ENCODE assay signal across 19 cellular contexts in genomic region chr9:2618289-2618688, GRCh38. TPM values are rescaled to one million over a fixed set of nuclear protein-coding genes. Genes with fewer than 3 reads are reported as not detected.
A peak's percentile ranks its signal among the peaks of the same experiment; 100 is the strongest.
DNase-seq lines count a peak whose midpoint lies in the region; ATAC-seq, FAIRE-seq and TF ChIP-seq lines count a peak whose summit lies in the region.
"Had no signal": no experiment of that assay in that cellular context is flagged by ENCODE, and none has a peak within 500 bp of the region (broad histone marks: within the 10 kb centered on the region; RNA-seq: fewer than 3 reads in every experiment).

No MANE protein-coding gene starts in this region.

- H3K79me1 ChIP-seq in H1 (ENCODE audit: low read depth, low read length), result peaks cover 3% of the 10 kb centered on the region; the same call in 1 of the 2 replicates

- H4K5ac ChIP-seq in H1 (ENCODE audit: insufficient read length, low read depth, low read length), result no peak overlapping the region

- peaks cover 10% of the 10 kb centered on the region; the same call in 2 of the 3 replicates for H3K4me1 ChIP-seq in A549
- H3K4me1 ChIP-seq in H1 (replicated peaks in 1 of 4; ENCODE audit: control insufficient read depth in 3 of 4, insufficient read depth in 4 of 4, low read length in 3 of 4), result peaks cover 8 to 28% (median 19%) of the 10 kb centered on the region in 4 experiments
- no peaks in the 10 kb centered on the region for H3K4me1 ChIP-seq in ascending aorta
- H3K4me1 ChIP-seq: Caco-2 had no signal

- H3K56ac ChIP-seq in H1 (replicated peaks; ENCODE audit: insufficient read length, low read depth, low read length), result no peak overlapping the region

- H3K9me3 ChIP-seq in A549 (no peaks in the 10 kb centered on the region), H1 (ENCODE audit: insufficient read depth in 2 of 2, low read depth in 1 of 2, low read length in 1 of 2) (no peaks in the 10 kb centered on the region), ascending aorta (no peaks in the 10 kb centered on the region)
- H3K9me3 ChIP-seq: BLaER1, Caco-2 had no signal

- WGBS in A549 (ENCODE audit: missing lambda C conversion rate), result 67% methylated on average over 1 of the region's 1 CpG
- 91% methylated on average over 1 of the region's 1 CpG; no CpG with 5 or more reads in 1 of the 2 experiments for WGBS in H1 (ENCODE audit: extremely low coverage in 1 of 2, insufficient coverage in 1 of 2, insufficient read length in 1 of 2, insufficient replicate concordance in 2 of 2, low coverage in 1 of 2, low lambda C conversion rate in 2 of 2, missing lambda C conversion rate in 1 of 2), 2 experiments

- H3K79me2 ChIP-seq in H1 (ENCODE audit: control insufficient read depth in 1 of 2, insufficient read depth in 2 of 2, low read length in 2 of 2), result peaks cover 0 to 53% of the 10 kb centered on the region in 2 experiments; a peak in 3 of 4 replicates

- no peak overlapping the region for H3K4me2 ChIP-seq in A549
- H3K4me2 ChIP-seq in H1 (ENCODE audit: insufficient read depth in 1 of 2, low read depth in 2 of 2, low read length in 2 of 2), result no peak overlapping the region
- H3K4me2 ChIP-seq: BLaER1 had no signal

- intact Hi-C loops in cardiac septum (cut with DNase I), result no loop called here
- intact Hi-C loops in ascending aorta (cut with DNase I), result no loop called here

- peaks cover 1 to 4% of the 10 kb centered on the region in 2 experiments for H4K20me1 ChIP-seq in H1 (replicated peaks in 1 of 2; ENCODE audit: control insufficient read depth in 1 of 2, insufficient read depth in 2 of 2, low read length in 2 of 2)

- no peak overlapping the region for H3K4ac ChIP-seq in H1 (replicated peaks; ENCODE audit: insufficient read length, low read depth, low read length)

- H2AK5ac ChIP-seq in H1 (ENCODE audit: low read depth, low read length), result no peak overlapping the region

- TF ChIP-seq RAD21 in A549 (conservative IDR thresholded peaks at IDR 0.05 in 1 of 2, IDR thresholded peaks at IDR 0.05 in 1 of 2) (no peak), H1 (IDR thresholded peaks at IDR 0.05 in 1 of 2, conservative IDR thresholded peaks at IDR 0.05 in 1 of 2; ENCODE audit: low read depth in 2 of 2, low read length in 2 of 2) (no peak)

- H3K4me3 ChIP-seq in A549, result no peak overlapping the region
- no peak overlapping the region for H3K4me3 ChIP-seq in H1 (ENCODE audit: extremely low read depth in 1 of 4, insufficient read depth in 2 of 4, low read depth in 3 of 4, low read length in 4 of 4)
- no peak overlapping the region for H3K4me3 ChIP-seq in ascending aorta
- H3K4me3 ChIP-seq: BLaER1 had no signal

- H3K27ac ChIP-seq in A549, result no peak overlapping the region
- H3K27ac ChIP-seq in H1 (ENCODE audit: low read depth, low read length), result no peak overlapping the region
- H3K27ac ChIP-seq in ascending aorta, result no peak overlapping the region
- H3K27ac ChIP-seq: BLaER1, C4-2B had no signal

- TF ChIP-seq CTCF in A549 (IDR thresholded peaks at IDR 0.05) (no peak), H1 (IDR thresholded peaks at IDR 0.05; ENCODE audit: control extremely low read depth in 1 of 3, insufficient read depth in 1 of 3, low read depth in 1 of 3, low read length in 3 of 3) (no peak), ascending aorta (IDR thresholded peaks at IDR 0.05) (no peak)

- ATAC-seq in A549 (no peak), GM18858 (IDR thresholded peaks at IDR 0.05; ENCODE audit: unreplicated experiment) (no peak)
- ATAC-seq: CD8-positive, alpha-beta T cell had no signal

- peak overlapping the region; percentile 91 for H2BK12ac ChIP-seq in H1 (ENCODE audit: low read depth, low read length)

- CTCF ChIA-PET in A549 (lab: Yijun Ruan, JAX) (interaction anchor here (0.6 kb wide), 1 partner anchor 14 kb away, joined by 3 read pairs; no protein-coding TSS in a partner anchor), H1 (lab: Charles Lee; ENCODE audit: partially characterized antibody) (interaction anchor here (1.6 kb wide), 1 partner anchor 437 kb away, joined by 4 read pairs; no protein-coding TSS in a partner anchor)

- no peak overlapping the region for H3K18ac ChIP-seq in H1 (ENCODE audit: extremely low read depth, low read length)

- no peak overlapping the region for H2AFZ ChIP-seq in H1 (ENCODE audit: low read length)

- no peak overlapping the region for H3K23ac ChIP-seq in H1 (ENCODE audit: insufficient read length)

- H3K9ac ChIP-seq in H1 (replicated peaks in 1 of 4; ENCODE audit: extremely low read depth in 1 of 4, low read depth in 3 of 4, low read length in 3 of 4), result no peak overlapping the region
- H3K9ac ChIP-seq: BLaER1 had no signal

- H3K27me3 ChIP-seq in H1 (replicated peaks in 1 of 4; ENCODE audit: control insufficient read depth in 3 of 4, extremely low read depth in 1 of 4, insufficient read depth in 3 of 4, low read length in 3 of 4) (peaks cover 0 to 6% (median 3%) of the 10 kb centered on the region in 4 experiments; a peak in 4 of 7 replicates), ascending aorta (no peaks in the 10 kb centered on the region)
- H3K27me3 ChIP-seq: BLaER1 had no signal

- POLR2A ChIA-PET in A549 (lab: Yijun Ruan, JAX) (no interaction called here), H1 (lab: Charles Lee; ENCODE audit: partially characterized antibody) (interaction anchor here (1.0 to 3.1 kb wide), 3 partner anchors 13 to 141 kb away, joined by 3 to 10 read pairs (median 4); no protein-coding TSS in a partner anchor)

- no peak overlapping the region for H2BK5ac ChIP-seq in H1 (ENCODE audit: low read depth, low read length)

- FAIRE-seq in A549 (lab: Jason Lieb, UNC) (no peak), GM19239 (lab: Jason Lieb, UNC) (peak; percentile 14), H1 (lab: Jason Lieb, UNC) (no peak)
- FAIRE-seq: G401.6, GM12892 had no signal

- no peak overlapping the region for H2BK15ac ChIP-seq in H1 (ENCODE audit: low read length)

- TF ChIP-seq EP300 in A549 (IDR thresholded peaks at IDR 0.05) (no peak), H1 (IDR thresholded peaks at IDR 0.05; ENCODE audit: borderline replicate concordance in 1 of 2, low read depth in 2 of 2, low read length in 2 of 2) (no peak)

- no peak overlapping the region for H4K8ac ChIP-seq in H1 (ENCODE audit: extremely low read depth, insufficient read depth, low read length)

- no peak overlapping the region for H2BK120ac ChIP-seq in H1 (replicated peaks; ENCODE audit: low read depth, low read length)

- no peak for TF ChIP-seq POLR2A in A549 (IDR thresholded peaks at IDR 0.05; ENCODE audit: low read length)
- TF ChIP-seq POLR2A in H1 (IDR thresholded peaks at IDR 0.05; ENCODE audit: control extremely low read depth in 1 of 2, low read depth in 2 of 2, low read length in 2 of 2), result no peak

- H3K36me3 ChIP-seq in H1 (ENCODE audit: control insufficient read depth in 2 of 4, insufficient read depth in 4 of 4, low read length in 3 of 4) (no peaks in the 10 kb centered on the region; a peak in 1 of 8 replicates), ascending aorta (no peaks in the 10 kb centered on the region)
- H3K36me3 ChIP-seq: BLaER1 had no signal

- H4K91ac ChIP-seq in H1 (replicated peaks; ENCODE audit: insufficient read length, low read length), result no peak overlapping the region

- H3K14ac ChIP-seq in H1 (ENCODE audit: insufficient read length), result no peak overlapping the region

- DNase-seq in A549 (ENCODE audit: low read depth in 1 of 2, low spot score in 1 of 2) (no peak), GM19239 (ENCODE audit: insufficient read length, low spot score) (no peak), H1 (ENCODE audit: low read depth in 1 of 2, low spot score in 2 of 2) (no peak), cardiac septum (ENCODE audit: low spot score) (no peak), ascending aorta (ENCODE audit: low spot score in 2 of 2) (no peak)
- DNase-seq: Caco-2; CD4-positive, CD25-positive, alpha-beta regulatory T cell; CD8-positive, alpha-beta T cell; DMS153; DND-41; GOT3; H7; HCEC 1CT had no signal

- H3K23me2 ChIP-seq in H1 (ENCODE audit: low read depth, low read length), result peaks cover 14% of the 10 kb centered on the region; the same call in 1 of the 2 replicates

- H2BK20ac ChIP-seq in H1 (ENCODE audit: low read length), result no peak overlapping the region

TF ChIP-seq in A549, 52 proteins besides CTCF, POLR2A, EP300 and RAD21:
- TF ChIP-seq NPAS2 (CRISPR knock-in tag; IDR thresholded peaks at IDR 0.05; ENCODE audit: borderline replicate concordance) (no peak), MAFK (IDR thresholded peaks at IDR 0.05; ENCODE audit: partially characterized antibody) (peak; percentile 27)

TF ChIP-seq in H1, 55 proteins besides CTCF, POLR2A, EP300 and RAD21:
- no peak for TF ChIP-seq USF2 (IDR thresholded peaks at IDR 0.05; ENCODE audit: low read length)
- TF ChIP-seq HDAC2 (IDR thresholded peaks at IDR 0.05; ENCODE audit: borderline replicate concordance in 1 of 2, low read depth in 2 of 2, low read length in 2 of 2), result no peak

RNA-seq across cellular contexts. Expression of gene VLDLR, which starts 3.3 kb away (rescaled TPM):
- polyA plus RNA-seq in A549 (2011; rRNA removed) (49.0 and 55.9 TPM in 2 replicates), A549 (2017; fragmentation: RNase III; extraction: RNeasy Plus Mini Kit Qiagen cat#74134 plus additional on column Dnase treatment) (27.9 to 29.9 TPM (median 28.6 TPM) in 3 replicates), H1 (2011; rRNA removed) (19.1 and 24.2 TPM in 2 replicates)
- polyA plus RNA-seq in A549 (2012; cell fraction: cytosol; rRNA removed), result 10.7 and 11.5 TPM in 2 replicates
- polyA plus RNA-seq in A549 (2012; cell fraction: nucleus; rRNA removed), result 18.0 and 18.5 TPM in 2 replicates
- polyA minus RNA-seq in A549 (2011; rRNA and poly(A)+ RNA removed), result 47.1 and 50.0 TPM in 2 replicates
- 43.6 and 49.1 TPM in 2 replicates for total RNA-seq in H1 (2021; fragmentation: NEBNext Ultra II Directional; extraction: Animal tissue kit (Norgen Biotek cat#: 25700))
- 26.7 TPM for polyA plus RNA-seq in H1 (2011; cell fraction: cytosol; rRNA removed)
- polyA plus RNA-seq in H1 (2011; cell fraction: nucleus; rRNA removed), result 36.8 TPM
- 25.5 to 30.7 TPM (median 27.7 TPM) in 4 replicates for polyA plus RNA-seq in H1 (2012, experiment 1 of 2)
- 2.3 TPM for polyA plus RNA-seq in H1 (2012, experiment 2 of 2)
- 33.5 TPM for polyA plus RNA-seq in H1 (2013, experiment 1 of 2)
- 35.4 TPM for polyA plus RNA-seq in H1 (2013, experiment 2 of 2)
- 80.2 and 84.8 TPM in 2 replicates for polyA minus RNA-seq in H1 (2011; rRNA and poly(A)+ RNA removed)
- 32.7 TPM for polyA minus RNA-seq in H1 (2011; cell fraction: cytosol; rRNA and poly(A)+ RNA removed)
- 52.0 TPM for polyA minus RNA-seq in H1 (2011; cell fraction: nucleus; rRNA and poly(A)+ RNA removed)
- total RNA-seq in cardiac septum (127 TPM), ascending aorta (4.9 TPM)
- total RNA-seq: B cell; CD4-positive, CD25-positive, alpha-beta regulatory T cell had no signal
- polyA plus RNA-seq: CD4-positive, CD25-positive, alpha-beta regulatory T cell had no signal

Comparison
In these comparisons a context has a peak if more than half of its experiments do, and no peak if none do; other contexts are left out.
1. Of the 18 proteins assayed by ChIP-seq in both H1 and A549: peak only in H1: none; only in A549: MAFK; in both: none; in neither: 17.